In genomic region chr20:34045930-34046329, GRCh38 we compare ENCODE assay signal across 20 cellular contexts. TPM values are rescaled to one million over a fixed set of nuclear protein-coding genes. Genes with fewer than 3 reads are reported as not detected.
DNase-seq lines count a peak whose midpoint lies in the region; ATAC-seq and TF ChIP-seq lines count a peak whose summit lies in the region.
"Had no signal": no experiment of that assay in that cellular context is flagged by ENCODE, and none has a peak within 500 bp of the region (broad histone marks: within the 10 kb centered on the region; RNA-seq: fewer than 3 reads in every experiment).

No MANE protein-coding gene starts in this region.

- no peak overlapping the region for H2BK120ac ChIP-seq in mesenchymal stem cell (ENCODE audit: low read depth, low read length)

- H3K18ac ChIP-seq in mesenchymal stem cell (ENCODE audit: low read depth in 1 of 2, low read length in 2 of 2), result no peak overlapping the region

- H3K14ac ChIP-seq in mesenchymal stem cell (ENCODE audit: low read length in 2 of 2), result no peak overlapping the region

- no peak overlapping the region for H3K27ac ChIP-seq in CD4-positive, CD25-positive, alpha-beta regulatory T cell (ENCODE audit: insufficient read depth, low read length, poor library complexity, severe bottlenecking)
- peak overlapping the region; percentile 37 for H3K27ac ChIP-seq in hepatocyte
- H3K27ac ChIP-seq in mesenchymal stem cell (ENCODE audit: low read length, poor library complexity, severe bottlenecking), result no peak overlapping the region
- H3K27ac ChIP-seq: BLaER1, cardiac muscle cell, lower lobe of right lung, ovary, right atrium auricular region had no signal

- peaks cover 43% of the 10 kb centered on the region for H3K79me1 ChIP-seq in mesenchymal stem cell (replicated peaks; ENCODE audit: low read length, poor library complexity, severe bottlenecking)

- no peak overlapping the region for H2BK5ac ChIP-seq in mesenchymal stem cell (ENCODE audit: low read depth, low read length, poor library complexity, severe bottlenecking)

- H3K79me2 ChIP-seq in hepatocyte, result peaks cover 83% of the 10 kb centered on the region

- DNase-seq in CD4-positive, CD25-positive, alpha-beta regulatory T cell, result no peak
- peak; percentile 65 for DNase-seq in H7
- DNase-seq in hepatocyte (ENCODE audit: low spot score), result peak; percentile 20
- no peak for DNase-seq in GM20000 (ENCODE audit: low spot score)
- no peak for DNase-seq in activated CD4-positive, alpha-beta T cell treated with anti-CD3 and anti-CD28 coated beads, Interleukin-2, amount 50 U/mL, for 1 hour
- no peak for DNase-seq in mesenchymal stem cell
- DNase-seq: activated CD8-positive, alpha-beta memory T cell treated with anti-CD3 and anti-CD28 coated beads for 24 hours; activated naive CD4-positive, alpha-beta T cell treated with anti-CD3 and anti-CD28 coated beads, Interleukin-2, amount 50 U/mL, for 16 hours; activated T-cell treated with anti-CD3 and anti-CD28 coated beads, Interleukin-2, amount 50 U/mL, for 48 hours; lower lobe of right lung; MM.1S; NCI-H1694 treated with DMSO at 0.1 percent for 48 hours had no signal

- H3K27me3 Mint-ChIP-seq in CD4-positive, CD25-positive, alpha-beta regulatory T cell, result no peaks in the 10 kb centered on the region
- H3K27me3 Mint-ChIP-seq in nephron (ENCODE audit: low read depth), result no peaks in the 10 kb centered on the region

- H3K4me1 Mint-ChIP-seq in CD4-positive, CD25-positive, alpha-beta regulatory T cell, result peaks cover 41 to 93% (median 79%) of the 10 kb centered on the region in 4 donors
- peaks cover 71% of the 10 kb centered on the region for H3K4me1 Mint-ChIP-seq in nephron

- no peaks in the 10 kb centered on the region for H3K9me3 Mint-ChIP-seq in CD4-positive, CD25-positive, alpha-beta regulatory T cell
- H3K9me3 Mint-ChIP-seq in nephron, result no peaks in the 10 kb centered on the region

- no peak overlapping the region for H2BK15ac ChIP-seq in mesenchymal stem cell (ENCODE audit: low read depth, poor library complexity, severe bottlenecking)

- no peak overlapping the region for H4K8ac ChIP-seq in mesenchymal stem cell (ENCODE audit: low read length)

- no peak overlapping the region for H2BK12ac ChIP-seq in mesenchymal stem cell (ENCODE audit: low read length in 2 of 2)

- peak overlapping the region in 2 of 4 donors; percentile 4 to 30 for H3K4me3 Mint-ChIP-seq in CD4-positive, CD25-positive, alpha-beta regulatory T cell
- H3K4me3 Mint-ChIP-seq in nephron, result no peak overlapping the region

- no peak overlapping the region for H3K4me3 ChIP-seq in CD4-positive, CD25-positive, alpha-beta regulatory T cell (ENCODE audit: low read depth, low read length)
- H3K4me3 ChIP-seq in H7 (ENCODE audit: insufficient read depth, low read depth, low read length) (no peak overlapping the region), hepatocyte (no peak overlapping the region), mesenchymal stem cell (ENCODE audit: insufficient read depth in 1 of 2, low read depth in 1 of 2, low read length in 2 of 2) (no peak overlapping the region)
- H3K4me3 ChIP-seq: BLaER1, cardiac muscle cell, HAP-1, K562, lower lobe of right lung, ovary, right atrium auricular region had no signal

- H3K36me3 Mint-ChIP-seq in CD4-positive, CD25-positive, alpha-beta regulatory T cell, result peaks cover 10% of the 10 kb centered on the region
- peaks cover 8% of the 10 kb centered on the region for H3K36me3 Mint-ChIP-seq in nephron (ENCODE audit: low read depth)

- H4K91ac ChIP-seq in mesenchymal stem cell (ENCODE audit: low read length), result no peak overlapping the region

- H3K27ac Mint-ChIP-seq in CD4-positive, CD25-positive, alpha-beta regulatory T cell, result peak overlapping the region; percentile 57 to 84 (median 60)
- H3K27ac Mint-ChIP-seq in nephron, result peak overlapping the region; percentile 18 to 75 (median 63)

- H3K9me3 ChIP-seq in CD4-positive, CD25-positive, alpha-beta regulatory T cell (ENCODE audit: control insufficient read depth in 2 of 2, low read length in 2 of 2), result no peaks in the 10 kb centered on the region
- H3K9me3 ChIP-seq in hepatocyte (ENCODE audit: low read depth) (no peaks in the 10 kb centered on the region), mesenchymal stem cell (ENCODE audit: control insufficient read depth, low read length) (no peaks in the 10 kb centered on the region)
- H3K9me3 ChIP-seq: BLaER1, HAP-1, lower lobe of right lung, ovary, right atrium auricular region had no signal

- no peak overlapping the region for H2AFZ ChIP-seq in hepatocyte
- no peak overlapping the region for H2AFZ ChIP-seq in mesenchymal stem cell (ENCODE audit: low read depth, low read length)

- H3K4ac ChIP-seq in mesenchymal stem cell (ENCODE audit: low read depth in 1 of 2, low read length in 2 of 2), result no peak overlapping the region

- H3K4me2 ChIP-seq in hepatocyte (peak overlapping the region; percentile 18), mesenchymal stem cell (ENCODE audit: low read length, poor library complexity, severe bottlenecking) (no peak overlapping the region)
- H3K4me2 ChIP-seq: BLaER1 had no signal

- peaks cover 85% of the 10 kb centered on the region for H4K20me1 ChIP-seq in hepatocyte (ENCODE audit: insufficient read depth, poor library complexity, severe bottlenecking)

- no peak overlapping the region for H2AK5ac ChIP-seq in mesenchymal stem cell (ENCODE audit: low read length, severe bottlenecking)

- peaks cover 35% of the 10 kb centered on the region for H3K4me1 ChIP-seq in CD4-positive, CD25-positive, alpha-beta regulatory T cell (ENCODE audit: control insufficient read depth, insufficient read depth, low read length, poor library complexity, severe bottlenecking)
- H3K4me1 ChIP-seq in hepatocyte (ENCODE audit: insufficient read depth) (peaks cover 17% of the 10 kb centered on the region), mesenchymal stem cell (ENCODE audit: control insufficient read depth, insufficient read depth, low read depth, low read length) (no peaks in the 10 kb centered on the region)
- H3K4me1 ChIP-seq: HAP-1 had no signal

- ATAC-seq in CD4-positive, CD25-positive, alpha-beta regulatory T cell (ENCODE audit: low read depth in 2 of 2), result no peak
- ATAC-seq in HG02885 (IDR thresholded peaks at IDR 0.05; ENCODE audit: poor library complexity, unreplicated experiment), result no peak

- H3K9ac ChIP-seq in mesenchymal stem cell (ENCODE audit: low read length), result no peak overlapping the region
- H3K9ac ChIP-seq: BLaER1 had no signal

- 67% methylated on average over 3 of the region's 3 CpGs for WGBS in hepatocyte (ENCODE audit: low lambda C conversion rate, missing lambda C conversion rate)
- whole genome bisulfite sequencing in mesenchymal stem cell, result 75% methylated on average over 3 of the region's 3 CpGs

- TF ChIP-seq CTCF in hepatocyte (IDR thresholded peaks at IDR 0.05; ENCODE audit: poor library complexity) (no peak), nephron (IDR thresholded peaks at IDR 0.05; ENCODE audit: unreplicated experiment in 3 of 3) (no peak), GM20000 (IDR thresholded peaks at IDR 0.05; ENCODE audit: extremely low read depth, missing control alignments) (no peak)

- H3K9me2 ChIP-seq in hepatocyte (replicated peaks; ENCODE audit: insufficient read depth), result no peaks in the 10 kb centered on the region

- no peak overlapping the region for H3K23ac ChIP-seq in mesenchymal stem cell (ENCODE audit: low read length in 2 of 2)

- no peaks in the 10 kb centered on the region for H3K27me3 ChIP-seq in CD4-positive, CD25-positive, alpha-beta regulatory T cell (ENCODE audit: control insufficient read depth, insufficient read depth, low read length)
- H3K27me3 ChIP-seq in H7 (ENCODE audit: control insufficient read depth, insufficient read depth, low read length) (no peaks in the 10 kb centered on the region), hepatocyte (no peaks in the 10 kb centered on the region), mesenchymal stem cell (ENCODE audit: control insufficient read depth in 1 of 2, insufficient read depth in 1 of 2, low read length in 2 of 2) (no peaks in the 10 kb centered on the region)
- H3K27me3 ChIP-seq: BLaER1, cardiac muscle cell, ovary, right atrium auricular region had no signal

- H3K36me3 ChIP-seq in CD4-positive, CD25-positive, alpha-beta regulatory T cell (ENCODE audit: control insufficient read depth, insufficient read depth, low read length), result peaks cover 25% of the 10 kb centered on the region
- H3K36me3 ChIP-seq in H7 (replicated peaks; ENCODE audit: control insufficient read depth, insufficient read depth, low read length) (0 out of 2 replicates have a peak, but pooled peaks cover 2% of the 10 kb centered on the region), hepatocyte (replicated peaks; ENCODE audit: insufficient read depth, low read depth) (no peaks in the 10 kb centered on the region), mesenchymal stem cell (ENCODE audit: control insufficient read depth in 1 of 2, insufficient read depth in 2 of 2, low read depth in 1 of 2, low read length in 2 of 2) (peaks cover 3 to 9% of the 10 kb centered on the region in 2 experiments)
- H3K36me3 ChIP-seq: cardiac muscle cell, lower lobe of right lung, ovary, right atrium auricular region had no signal

RNA-seq across cellular contexts. Expression of gene RALY, which starts 52.2 kb away (rescaled TPM):
- 170 TPM for total RNA-seq in CD4-positive, CD25-positive, alpha-beta regulatory T cell
- polyA plus RNA-seq in CD4-positive, CD25-positive, alpha-beta regulatory T cell, result 100 to 1,000 TPM; 160 to 216 (median 194) TPM
- total RNA-seq in H7 (2014; rRNA removed; shearing (Covaris generic)), result 147 and 164 TPM in 2 replicates
- total RNA-seq in hepatocyte, result 122 and 123 TPM in 2 replicates
- 209 and 240 TPM in 2 replicates for polyA plus RNA-seq in hepatocyte
- polyA plus RNA-seq in mesenchymal stem cell (2013, experiment 1 of 2), result 89.2 TPM
- polyA plus RNA-seq in mesenchymal stem cell (2013, experiment 2 of 2), result 90.9 TPM

Comparison
In these comparisons a context has a peak if more than half of its experiments do, and no peak if none do; other contexts are left out.
1. DNase-seq: peak in H7 (single experiment) and hepatocyte (single experiment); none in CD4-positive, CD25-positive, alpha-beta regulatory T cell (0 of 3), GM20000 (single experiment), activated CD4-positive, alpha-beta T cell treated with anti-CD3 and anti-CD28 coated beads, Interleukin-2, amount 50 U/mL, for 1 hour (single experiment) and mesenchymal stem cell (single experiment).